Comparison of ENCODE assay signal across 8 cellular contexts in the genomic region with DNA sequence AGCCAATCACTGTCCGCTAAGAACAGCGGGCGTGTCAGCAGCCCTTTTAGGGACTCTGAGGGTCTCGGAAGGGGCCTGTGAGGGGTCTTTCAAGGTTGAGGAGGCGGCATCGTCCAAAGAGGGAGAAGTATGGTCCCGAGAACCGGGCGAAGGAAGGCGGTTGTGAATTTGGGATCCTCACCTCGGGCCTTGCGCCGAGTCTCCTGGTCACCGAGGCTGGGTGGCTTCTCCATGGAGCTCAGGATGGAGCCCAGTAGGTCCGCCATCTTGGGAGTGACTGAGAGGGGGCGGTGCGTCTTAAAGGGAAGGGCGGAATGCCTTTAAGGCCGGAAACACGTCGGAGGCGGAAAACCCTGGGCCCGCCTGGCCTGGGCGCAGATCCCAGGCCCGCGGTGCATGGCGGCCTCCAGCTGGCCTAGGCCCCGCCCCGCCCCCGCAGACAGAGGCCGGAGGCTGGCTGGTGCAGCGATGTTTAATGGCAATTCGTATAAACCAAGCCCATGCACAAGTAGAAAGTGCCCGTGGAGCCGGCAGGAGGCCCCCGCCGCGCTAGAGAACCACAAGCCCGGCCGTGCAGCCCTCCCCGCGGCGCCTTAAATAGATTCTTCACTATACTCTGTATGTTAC.
DNase-seq lines count a peak whose midpoint lies in the region; ATAC-seq and TF ChIP-seq lines count a peak whose summit lies in the region.

A gene with protein sequence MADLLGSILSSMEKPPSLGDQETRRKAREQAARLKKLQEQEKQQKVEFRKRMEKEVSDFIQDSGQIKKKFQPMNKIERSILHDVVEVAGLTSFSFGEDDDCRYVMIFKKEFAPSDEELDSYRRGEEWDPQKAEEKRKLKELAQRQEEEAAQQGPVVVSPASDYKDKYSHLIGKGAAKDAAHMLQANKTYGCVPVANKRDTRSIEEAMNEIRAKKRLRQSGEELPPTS (minus strand): TSS at position 279 of the 627 bp plus-strand sequence. CDS start 13 bp downstream, at position 266.

- ATAC-seq in HG03378 (IDR thresholded peaks at IDR 0.05; ENCODE audit: unreplicated experiment) = peak; percentile 54

- TF ChIP-seq POLR2A in GM19099 (IDR thresholded peaks at IDR 0.05; ENCODE audit: extremely low read depth, insufficient read length, low read depth) = peak; percentile 86

- DNase-seq in AML-193 (lab: John Stamatoyannopoulos, UW) (peak; percentile 60 to 66), NCI-H446 treated with DMSO at 0.1 percent for 48 hours (lab: John Stamatoyannopoulos, UW) (peak; percentile 88), cerebellar nuclear complex (lab: John Stamatoyannopoulos, UW) (peak; percentile 80 to 90), kidney glomerular epithelial cell (lab: John Stamatoyannopoulos, UW) (peak; percentile 93)
- DNase-seq in activated CD4-positive, alpha-beta T cell treated with anti-CD3 and anti-CD28 coated beads for 1 hour = peak; percentile 90
- peak; percentile 87 to 88 for DNase-seq in stimulated activated CD4-positive, alpha-beta T cell treated with anti-CD3 and anti-CD28 coated beads, Interleukin-15, amount 100 ng/mL, for 48 hours (ENCODE audit: low read depth in 2 of 2)

Comparison
In these comparisons a context has a peak if more than half of its experiments do, and no peak if none do; other contexts are left out.
1. Peak in every context shown above with its lines: DNase-seq and ATAC-seq.